In genomic region chr15:80977627-80978036, GRCh38 we compare ENCODE assay signal across 9 cellular contexts. TPM values are rescaled to one million over a fixed set of nuclear protein-coding genes. Genes with fewer than 3 reads are reported as not detected.
A peak's percentile ranks its signal among the peaks of the same experiment; 100 is the strongest.
DNase-seq lines count a peak whose midpoint lies in the region; ATAC-seq and TF ChIP-seq lines count a peak whose summit lies in the region.
"Had no signal": no experiment of that assay in that cellular context is flagged by ENCODE, and none has a peak within 500 bp of the region (broad histone marks: within the 10 kb centered on the region; RNA-seq: fewer than 3 reads in every experiment).

No MANE protein-coding gene starts in this region.

- TF ChIP-seq POLR2A in adrenal gland (IDR thresholded peaks at IDR 0.05) (no peak), spleen (IDR thresholded peaks at IDR 0.05) (no peak)

- peak overlapping the region; percentile 7; the same call in 1 of the 2 replicates for H3K27ac ChIP-seq in OCI-LY3 (ENCODE audit: low read length)
- H3K27ac ChIP-seq in adrenal gland: no peak overlapping the region
- H3K27ac ChIP-seq in left ventricle myocardium inferior (replicated peaks): no peak overlapping the region
- H3K27ac ChIP-seq in spleen: no peak overlapping the region

- H2AFZ ChIP-seq in OCI-LY3 (ENCODE audit: low read depth, low read length): no peak overlapping the region

- H3K9me3 ChIP-seq in OCI-LY3 (ENCODE audit: insufficient read depth, low read length) (no peaks in the 10 kb centered on the region), adrenal gland (replicated peaks in 1 of 3) (no peaks in the 10 kb centered on the region), left ventricle myocardium inferior (replicated peaks) (no peaks in the 10 kb centered on the region), spleen (no peaks in the 10 kb centered on the region)
- H3K9me3 ChIP-seq: thoracic aorta had no signal

- H3K9ac ChIP-seq in OCI-LY3 (ENCODE audit: low read length): no peak overlapping the region

- no peaks in the 10 kb centered on the region for H3K27me3 ChIP-seq in OCI-LY3 (ENCODE audit: low read depth, low read length)
- H3K27me3 ChIP-seq in adrenal gland: no peaks in the 10 kb centered on the region
- no peaks in the 10 kb centered on the region for H3K27me3 ChIP-seq in left ventricle myocardium inferior (ENCODE audit: low read depth)
- H3K27me3 ChIP-seq in spleen (replicated peaks in 1 of 7): no peaks in the 10 kb centered on the region

- peaks cover 49% of the 10 kb centered on the region for H3K36me3 ChIP-seq in OCI-LY3 (replicated peaks; ENCODE audit: low read depth, low read length)
- H3K36me3 ChIP-seq in adrenal gland (replicated peaks in 1 of 2): peaks cover 0 to 30% of the 10 kb centered on the region in 2 donors
- peaks cover 35% of the 10 kb centered on the region for H3K36me3 ChIP-seq in left ventricle myocardium inferior
- H3K36me3 ChIP-seq in spleen: peaks cover 4 to 89% (median 40%) of the 10 kb centered on the region in 6 donors
- H3K36me3 ChIP-seq: thoracic aorta had no signal

- H3K79me2 ChIP-seq in OCI-LY3 (ENCODE audit: low read length): peaks cover 67% of the 10 kb centered on the region

- peak; percentile 96 for TF ChIP-seq CTCF in OCI-LY3 (IDR thresholded peaks at IDR 0.05; ENCODE audit: low read depth, low read length)
- TF ChIP-seq CTCF in adrenal gland (IDR thresholded peaks at IDR 0.05): peak; percentile 19 to 57 (median 52)
- TF ChIP-seq CTCF in left ventricle myocardium inferior (IDR thresholded peaks at IDR 0.05; ENCODE audit: borderline replicate concordance): peak; percentile 66
- TF ChIP-seq CTCF in spleen (IDR thresholded peaks at IDR 0.05 in 8 of 11, conservative IDR thresholded peaks at IDR 0.05 in 3 of 11): peak in 10 of 11 experiments; percentile 16 to 62 (median 52)

- 48 to 51% (median 49%) methylated on average over 7 of the region's 7 CpGs for WGBS in adrenal gland, 4 donors
- 48 to 65% (median 57%) methylated on average over 7 of the region's 7 CpGs for WGBS in spleen, 5 donors

- H3K4me3 ChIP-seq in OCI-LY3 (ENCODE audit: low read length): no peak overlapping the region
- no peak overlapping the region for H3K4me3 ChIP-seq in adrenal gland
- no peak overlapping the region for H3K4me3 ChIP-seq in left ventricle myocardium inferior
- no peak overlapping the region for H3K4me3 ChIP-seq in spleen
- H3K4me3 ChIP-seq: thoracic aorta had no signal

- peak; percentile 60 for ATAC-seq in GM21515 (IDR thresholded peaks at IDR 0.05; ENCODE audit: unreplicated experiment)
- no peak for ATAC-seq in HG02610 (IDR thresholded peaks at IDR 0.05; ENCODE audit: unreplicated experiment)
- no peak for ATAC-seq in HG03565 (IDR thresholded peaks at IDR 0.05; ENCODE audit: unreplicated experiment)

- H3K4me2 ChIP-seq in OCI-LY3 (ENCODE audit: low read length): peak overlapping the region; percentile 38

- intact Hi-C loops in adrenal gland (cut with DNase I): loop anchor here (10.0 kb wide), 3 partner anchors 203 to 413 kb away; partner anchors contain the start of gene CEMIP (in 1 of the 2)
- intact Hi-C loops in left ventricle myocardium inferior (cut with micrococcal nuclease): no loop called here
- intact Hi-C loops in spleen (cut with DNase I; ENCODE audit: low total_unique reads): no loop called here

- DNase-seq in AG08395 (ENCODE audit: low spot score) (peak; percentile 74), adrenal gland (peak in 6 of 7 donors; percentile 44 to 74 (median 58)), left ventricle myocardium inferior (peak; percentile 46), spleen (no peak)

- peaks cover 37% of the 10 kb centered on the region for H4K20me1 ChIP-seq in OCI-LY3 (ENCODE audit: insufficient read depth, low read length)

- peaks cover 35% of the 10 kb centered on the region for H3K4me1 ChIP-seq in OCI-LY3 (ENCODE audit: low read length)
- no peaks in the 10 kb centered on the region for H3K4me1 ChIP-seq in adrenal gland (replicated peaks in 1 of 2)
- peaks cover 30% of the 10 kb centered on the region for H3K4me1 ChIP-seq in left ventricle myocardium inferior
- H3K4me1 ChIP-seq in spleen: peaks cover 0 to 43% (median 21%) of the 10 kb centered on the region in 6 donors

RNA-seq across cellular contexts. Expression of gene MESD, which starts 12.0 kb away (rescaled TPM):
- total RNA-seq in adrenal gland: 10 to 100 TPM; 13.2 to 50.3 (median 25.6) TPM
- polyA plus RNA-seq in adrenal gland: 10 to 100 TPM; 17.1 to 56.1 (median 21.2) TPM
- 13.5 TPM for total RNA-seq in left ventricle myocardium inferior
- 10 to 100 TPM; 25.4 to 39.8 (median 29.1) TPM for total RNA-seq in spleen
- polyA plus RNA-seq in spleen: 10 to 100 TPM in 2 of 3 donors, 1 to 10 TPM in 1; 8.5 to 13.1 (median 10.3) TPM

RNA-seq across cellular contexts. Expression of gene TLNRD1, which starts 23.1 kb away (rescaled TPM):
- total RNA-seq in adrenal gland (10 to 100 TPM; 17.4 to 30.8 (median 22.4) TPM), left ventricle myocardium inferior (5.5 TPM), spleen (10 to 100 TPM; 22.7 to 53.3 (median 32.3) TPM)
- polyA plus RNA-seq in adrenal gland (10 to 100 TPM in 1 of 3 donors, 1 to 10 TPM in 2; 4.3 to 11.4 (median 5.0) TPM), spleen (10 to 100 TPM in 1 of 3 donors, 1 to 10 TPM in 2; 6.2 to 14.1 (median 8.1) TPM)

Comparison
In these comparisons a context has a peak if more than half of its experiments do, and no peak if none do; other contexts are left out.
1. intact Hi-C loops: an anchor here in adrenal gland (10.0 kb wide); none called in left ventricle myocardium inferior and spleen.